Comparison of ENCODE assay signal across 11 cellular contexts in the genomic region with DNA sequence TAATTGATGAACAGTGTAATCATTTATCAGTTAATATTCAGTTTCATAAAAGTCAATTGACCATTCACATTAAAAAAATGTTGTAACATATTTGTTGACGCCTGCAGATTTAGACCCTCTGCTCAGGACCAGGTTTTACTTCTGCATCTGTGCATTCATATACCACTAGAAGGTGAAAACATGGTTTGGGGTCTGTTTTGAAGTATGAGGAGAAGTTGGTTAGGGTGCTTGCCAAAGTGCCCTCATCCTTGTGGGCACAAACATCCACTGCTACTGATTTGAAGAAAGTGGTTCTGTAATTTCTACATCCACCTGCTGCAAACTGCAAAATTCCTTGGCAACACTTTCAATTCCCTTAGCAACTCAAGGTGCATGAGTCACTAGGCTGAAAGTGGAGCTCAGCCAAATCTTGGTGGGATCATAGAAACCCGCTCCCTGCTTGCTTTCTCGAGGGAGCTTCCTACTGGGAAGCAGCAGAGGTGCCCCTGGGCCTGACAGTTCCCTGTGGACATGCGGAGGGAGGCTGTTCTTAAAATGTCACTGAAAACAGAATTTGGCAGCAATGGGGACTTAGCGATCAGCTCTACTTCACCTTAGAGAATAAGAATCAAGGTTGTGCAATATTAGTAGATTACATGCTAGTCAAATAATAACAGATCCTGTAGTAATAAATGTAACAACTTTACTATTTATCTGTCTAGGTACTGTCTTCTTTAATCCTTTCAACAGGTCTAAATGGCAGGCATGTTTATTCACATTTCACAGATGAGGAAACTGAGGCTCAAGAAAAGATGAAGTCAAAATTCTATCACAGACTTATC.
DNase-seq lines count a peak whose midpoint lies in the region; ATAC-seq and TF ChIP-seq lines count a peak whose summit lies in the region.
"Had no signal": no experiment of that assay in that cellular context is flagged by ENCODE, and none has a peak within 500 bp of the region (broad histone marks: within the 10 kb centered on the region; RNA-seq: fewer than 3 reads in every experiment).

No MANE protein-coding gene starts in this region.

- H3K4me3 ChIP-seq in right atrium auricular region = no peak overlapping the region

- H3K36me3 ChIP-seq in right atrium auricular region = no peaks in the 10 kb centered on the region

- no peak for TF ChIP-seq CTCF in right atrium auricular region (IDR thresholded peaks at IDR 0.05)
- TF ChIP-seq CTCF in GM10266 (IDR thresholded peaks at IDR 0.05; ENCODE audit: control insufficient read depth, insufficient read depth, low read depth, missing control alignments) = no peak

- no peaks in the 10 kb centered on the region for H3K9me3 ChIP-seq in right atrium auricular region

- H3K27me3 ChIP-seq in right atrium auricular region = no peaks in the 10 kb centered on the region

- H3K27ac ChIP-seq in right atrium auricular region = no peak overlapping the region

- ATAC-seq in Right ventricle myocardium inferior = peak; percentile 39
- no peak; the same call in 2 of the 3 replicates for ATAC-seq in SK-N-SH treated with all-trans-retinoic acid at 6 μM for 48 hours
- ATAC-seq in GM18517 (IDR thresholded peaks at IDR 0.05; ENCODE audit: unreplicated experiment) = no peak
- no peak for ATAC-seq in GM18873 (IDR thresholded peaks at IDR 0.05; ENCODE audit: low FRiP score, unreplicated experiment)
- ATAC-seq in Right ventricle myocardium superior (ENCODE audit: poor library complexity) = no peak

- intact Hi-C loops in Right ventricle myocardium inferior (cut with DNase I) = no loop called here
- intact Hi-C loops in Right ventricle myocardium superior (cut with DNase I) = no loop called here

- no peaks in the 10 kb centered on the region for H3K4me1 ChIP-seq in right atrium auricular region

- DNase-seq in Right ventricle myocardium inferior (ENCODE audit: missing footprints) (no peak), right atrium auricular region (ENCODE audit: low spot score) (no peak), glomerular visceral epithelial cell (ENCODE audit: extremely low spot score) (peak; percentile 81), GM10266 (ENCODE audit: extremely low spot score) (no peak), Right ventricle myocardium superior (no peak)
- DNase-seq: AML-193, midbrain, NCI-H2107 had no signal

TF ChIP-seq in SK-N-SH treated with all-trans-retinoic acid at 6 μM for 48 hours, 23 proteins besides CTCF, POLR2A, EP300 and RAD21:
- peak; percentile 94 for TF ChIP-seq ZFP3 (CRISPR knock-in tag; IDR thresholded peaks at IDR 0.05)
- TF ChIP-seq, protein P1, sequence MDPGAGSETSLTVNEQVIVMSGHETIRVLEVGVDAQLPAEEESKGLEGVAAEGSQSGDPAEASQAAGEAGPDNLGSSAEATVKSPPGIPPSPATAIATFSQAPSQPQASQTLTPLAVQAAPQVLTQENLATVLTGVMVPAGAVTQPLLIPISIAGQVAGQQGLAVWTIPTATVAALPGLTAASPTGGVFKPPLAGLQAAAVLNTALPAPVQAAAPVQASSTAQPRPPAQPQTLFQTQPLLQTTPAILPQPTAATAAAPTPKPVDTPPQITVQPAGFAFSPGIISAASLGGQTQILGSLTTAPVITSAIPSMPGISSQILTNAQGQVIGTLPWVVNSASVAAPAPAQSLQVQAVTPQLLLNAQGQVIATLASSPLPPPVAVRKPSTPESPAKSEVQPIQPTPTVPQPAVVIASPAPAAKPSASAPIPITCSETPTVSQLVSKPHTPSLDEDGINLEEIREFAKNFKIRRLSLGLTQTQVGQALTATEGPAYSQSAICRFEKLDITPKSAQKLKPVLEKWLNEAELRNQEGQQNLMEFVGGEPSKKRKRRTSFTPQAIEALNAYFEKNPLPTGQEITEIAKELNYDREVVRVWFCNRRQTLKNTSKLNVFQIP (CRISPR knock-in tag; IDR thresholded peaks at IDR 0.05; ENCODE audit: borderline replicate concordance, low read depth) = no peak
